In genomic region chr12:47838286-47838931, GRCh38 we compare ENCODE assay signal across 8 cellular contexts. TPM values are rescaled to one million over a fixed set of nuclear protein-coding genes. Genes with fewer than 3 reads are reported as not detected.
A peak's percentile ranks its signal among the peaks of the same experiment; 100 is the strongest.
DNase-seq lines count a peak whose midpoint lies in the region; ATAC-seq and TF ChIP-seq lines count a peak whose summit lies in the region.

No MANE protein-coding gene starts in this region.

- intact Hi-C loops in ascending aorta (cut with DNase I): loop anchor here (1.0 to 2.0 kb wide), 3 partner anchors 123 to 187 kb away; partner anchors contain the start of gene RPAP3

- H3K27ac ChIP-seq in ascending aorta (peak overlapping the region in 1 of 2 donors; percentile 0), hepatocyte (no peak overlapping the region)

- no peaks in the 10 kb centered on the region for H3K27me3 ChIP-seq in ascending aorta
- peaks cover 3% of the 10 kb centered on the region for H3K27me3 ChIP-seq in hepatocyte

- no peak overlapping the region for H2AFZ ChIP-seq in hepatocyte

- H4K20me1 ChIP-seq in hepatocyte (ENCODE audit: insufficient read depth, poor library complexity, severe bottlenecking): no peaks in the 10 kb centered on the region

- H3K4me3 ChIP-seq in ascending aorta: no peak overlapping the region
- no peak overlapping the region for H3K4me3 ChIP-seq in hepatocyte

- no peak overlapping the region for H3K4me2 ChIP-seq in hepatocyte

- H3K36me3 ChIP-seq in ascending aorta (no peaks in the 10 kb centered on the region), hepatocyte (replicated peaks; ENCODE audit: insufficient read depth, low read depth) (no peaks in the 10 kb centered on the region)

- no peaks in the 10 kb centered on the region for H3K4me1 ChIP-seq in ascending aorta
- peaks cover 7% of the 10 kb centered on the region for H3K4me1 ChIP-seq in hepatocyte (ENCODE audit: insufficient read depth)

- H3K9me3 ChIP-seq in ascending aorta (no peaks in the 10 kb centered on the region), hepatocyte (ENCODE audit: low read depth) (no peaks in the 10 kb centered on the region)

- H3K79me2 ChIP-seq in hepatocyte: no peaks in the 10 kb centered on the region

- ATAC-seq in HG03139 (IDR thresholded peaks at IDR 0.05; ENCODE audit: unreplicated experiment) (no peak), HG03196 (IDR thresholded peaks at IDR 0.05; ENCODE audit: unreplicated experiment) (no peak)

- TF ChIP-seq CTCF in ascending aorta (IDR thresholded peaks at IDR 0.05): peak; percentile 38 to 67 (median 47)
- peak; percentile 60 for TF ChIP-seq CTCF in hepatocyte (IDR thresholded peaks at IDR 0.05; ENCODE audit: poor library complexity)

- WGBS in hepatocyte (ENCODE audit: low lambda C conversion rate, missing lambda C conversion rate): 61% methylated on average over 8 of the region's 10 CpGs

- H3K9me2 ChIP-seq in hepatocyte (replicated peaks; ENCODE audit: insufficient read depth): no peaks in the 10 kb centered on the region

- peak; percentile 14 for DNase-seq in NCI-H1436 (lab: John Stamatoyannopoulos, UW)
- no peak for DNase-seq in NCI-H1436 treated with DMSO at 0.1 percent for 48 hours (lab: John Stamatoyannopoulos, UW)
- peak; percentile 2 for DNase-seq in NCI-H1694 (lab: John Stamatoyannopoulos, UW)
- no peak for DNase-seq in ascending aorta (ENCODE audit: low spot score in 2 of 2)
- DNase-seq in hepatocyte (ENCODE audit: low spot score): peak; percentile 50
- DNase-seq in stimulated activated naive CD4-positive, alpha-beta T cell treated with Interleukin-2 at 50 U/mL for 16 hours (lab: John Stamatoyannopoulos, UW): peak; percentile 22

RNA-seq across cellular contexts. Expression of gene HDAC7, which starts 18.7 kb away (rescaled TPM):
- 202 TPM for total RNA-seq in ascending aorta
- 17.9 and 19.0 TPM in 2 replicates for total RNA-seq in hepatocyte
- polyA plus RNA-seq in hepatocyte: 41.2 and 45.5 TPM in 2 replicates

Comparison
In these comparisons a context has a peak if more than half of its experiments do, and no peak if none do; other contexts are left out.
1. DNase-seq: peak in NCI-H1436 (single experiment), NCI-H1694 (single experiment), hepatocyte (single experiment) and stimulated activated naive CD4-positive, alpha-beta T cell treated with Interleukin-2 at 50 U/mL for 16 hours (single experiment); none in NCI-H1436 treated with DMSO at 0.1 percent for 48 hours (single experiment) and ascending aorta (0 of 2).
2. RNA of gene HDAC7, which starts 18.7 kb away (total RNA-seq): 202 TPM in ascending aorta (single experiment); 17.9 to 19.0 TPM in hepatocyte; every median in the first group is over 10 times any median in the second.